In genomic region chr16:50354629-50355456, GRCh38 we compare ENCODE assay signal across 8 cellular contexts. TPM values are rescaled to one million over a fixed set of nuclear protein-coding genes. Genes with fewer than 3 reads are reported as not detected.
DNase-seq lines count a peak whose midpoint lies in the region; ATAC-seq and TF ChIP-seq lines count a peak whose summit lies in the region.

No MANE protein-coding gene starts in this region.

- peak; percentile 46 for TF ChIP-seq CTCF in epithelial cell of esophagus (IDR thresholded peaks at IDR 0.05; ENCODE audit: insufficient read depth, low read depth, low read length, missing control alignments)

- H3K27ac Mint-ChIP-seq in stimulated activated effector memory CD8-positive, alpha-beta T cell treated with anti-CD3 and anti-CD28 coated beads, Interleukin-12 subunit alpha, Interleukin-12 subunit beta, amount 100 ng/mL, for 72 hours, result peak overlapping the region; percentile 64

- no peaks in the 10 kb centered on the region for H3K27me3 Mint-ChIP-seq in activated T-cell treated with anti-CD3 and anti-CD28 coated beads, Interleukin-2, amount 50 U/mL, for 4 hours (ENCODE audit: low read depth)

- H3K4me1 Mint-ChIP-seq in stimulated activated effector memory CD8-positive, alpha-beta T cell treated with anti-CD3 and anti-CD28 coated beads, Interleukin-12 subunit alpha, Interleukin-12 subunit beta, amount 100 ng/mL, for 72 hours, result peaks cover 18% of the 10 kb centered on the region
- peaks cover 17% of the 10 kb centered on the region for H3K4me1 Mint-ChIP-seq in activated T-cell treated with anti-CD3 and anti-CD28 coated beads, Interleukin-2, amount 50 U/mL, for 4 hours (ENCODE audit: low read depth)

- H3K4me3 Mint-ChIP-seq in stimulated activated effector memory CD8-positive, alpha-beta T cell treated with anti-CD3 and anti-CD28 coated beads, Interleukin-12 subunit alpha, Interleukin-12 subunit beta, amount 100 ng/mL, for 72 hours, result no peak overlapping the region
- no peak overlapping the region for H3K4me3 Mint-ChIP-seq in activated T-cell treated with anti-CD3 and anti-CD28 coated beads, Interleukin-2, amount 50 U/mL, for 4 hours

- no peaks in the 10 kb centered on the region for H3K9me3 Mint-ChIP-seq in stimulated activated effector memory CD8-positive, alpha-beta T cell treated with anti-CD3 and anti-CD28 coated beads, Interleukin-12 subunit alpha, Interleukin-12 subunit beta, amount 100 ng/mL, for 72 hours
- no peaks in the 10 kb centered on the region for H3K9me3 Mint-ChIP-seq in activated T-cell treated with anti-CD3 and anti-CD28 coated beads, Interleukin-2, amount 50 U/mL, for 4 hours

- H3K36me3 Mint-ChIP-seq in stimulated activated effector memory CD8-positive, alpha-beta T cell treated with anti-CD3 and anti-CD28 coated beads, Interleukin-12 subunit alpha, Interleukin-12 subunit beta, amount 100 ng/mL, for 72 hours, result peaks cover 73% of the 10 kb centered on the region
- H3K36me3 Mint-ChIP-seq in activated T-cell treated with anti-CD3 and anti-CD28 coated beads, Interleukin-2, amount 50 U/mL, for 4 hours (ENCODE audit: insufficient read depth), result peaks cover 19% of the 10 kb centered on the region

- H3K4me3 ChIP-seq in epithelial cell of esophagus (ENCODE audit: low read length), result no peak overlapping the region

- ATAC-seq in stimulated activated effector memory CD8-positive, alpha-beta T cell treated with anti-CD3 and anti-CD28 coated beads, Interleukin-12 subunit alpha, Interleukin-12 subunit beta, amount 100 ng/mL, for 72 hours, result no peak
- ATAC-seq in HG03280 (IDR thresholded peaks at IDR 0.05; ENCODE audit: unreplicated experiment) (no peak), GM19455 (IDR thresholded peaks at IDR 0.05; ENCODE audit: unreplicated experiment) (no peak)
- no peak for ATAC-seq in activated T-cell treated with anti-CD3 and anti-CD28 coated beads, Interleukin-2, amount 50 U/mL, for 4 hours

- DNase-seq in NCI-H510A treated with DMSO at 0.1 percent for 48 hours (lab: John Stamatoyannopoulos, UW) (peak; percentile 54), NCI-H510A (lab: John Stamatoyannopoulos, UW) (no peak), NCI-H748 treated with DMSO at 0.1 percent for 48 hours (lab: John Stamatoyannopoulos, UW) (peak; percentile 4), epithelial cell of esophagus (ENCODE audit: low read depth) (no peak)
- no peak for DNase-seq in stimulated activated effector memory CD8-positive, alpha-beta T cell treated with anti-CD3 and anti-CD28 coated beads, Interleukin-12 subunit alpha, Interleukin-12 subunit beta, amount 100 ng/mL, for 72 hours (ENCODE audit: low spot score in 2 of 2)
- DNase-seq in activated T-cell treated with anti-CD3 and anti-CD28 coated beads, Interleukin-2, amount 50 U/mL, for 4 hours, result no peak

RNA-seq across cellular contexts. Expression of gene BRD7, which starts 13.9 kb away (rescaled TPM):
- total RNA-seq in activated T-cell treated with anti-CD3 and anti-CD28 coated beads, Interleukin-2, amount 50 U/mL, for 4 hours, result 10 to 100 TPM; 87.1 to 91.1 (median 91.0) TPM

Comparison
In these comparisons a context has a peak if more than half of its experiments do, and no peak if none do; other contexts are left out.
1. DNase-seq: peak in NCI-H510A treated with DMSO at 0.1 percent for 48 hours (single experiment) and NCI-H748 treated with DMSO at 0.1 percent for 48 hours (single experiment); none in NCI-H510A (single experiment), epithelial cell of esophagus (single experiment), stimulated activated effector memory CD8-positive, alpha-beta T cell treated with anti-CD3 and anti-CD28 coated beads, Interleukin-12 subunit alpha, Interleukin-12 subunit beta, amount 100 ng/mL, for 72 hours (0 of 2) and activated T-cell treated with anti-CD3 and anti-CD28 coated beads, Interleukin-2, amount 50 U/mL, for 4 hours (single experiment).